10 cellular contexts compared by ENCODE assay signal in genomic region chr14:100285913-100286400, GRCh38. TPM values are rescaled to one million over a fixed set of nuclear protein-coding genes. Genes with fewer than 3 reads are reported as not detected.
A peak's percentile ranks its signal among the peaks of the same experiment; 100 is the strongest.
DNase-seq lines count a peak whose midpoint lies in the region; ATAC-seq, FAIRE-seq and TF ChIP-seq lines count a peak whose summit lies in the region.
"Had no signal": no experiment of that assay in that cellular context is flagged by ENCODE, and none has a peak within 500 bp of the region (broad histone marks: within the 10 kb centered on the region; RNA-seq: fewer than 3 reads in every experiment).

No MANE protein-coding gene starts in this region.

- DNase-seq in AG04449 (ENCODE audit: low read depth, low spot score) (no peak), bronchial epithelial cell (ENCODE audit: low read depth) (no peak), NAMALWA (ENCODE audit: low spot score) (no peak)
- DNase-seq: NCI-H2029 treated with DMSO at 0.1 percent for 48 hours had no signal

- H3K9me3 ChIP-seq in HUES64 (ENCODE audit: insufficient read depth, low read depth, low read length) = no peaks in the 10 kb centered on the region
- no peaks in the 10 kb centered on the region for H3K9me3 ChIP-seq in muscle layer of duodenum (ENCODE audit: control insufficient read depth in 1 of 2, low read length in 2 of 2)

- H3K9ac ChIP-seq in HUES64 (ENCODE audit: low read depth, low read length) = no peak overlapping the region; the same call in 1 of the 2 replicates

- no peak for FAIRE-seq in bronchial epithelial cell (lab: Jason Lieb, UNC)

- CTCF ChIA-PET in AG04449 (lab: Yijun Ruan, JAX) = interaction anchor here (0.8 to 8.5 kb wide), 18 partner anchors 8 to 303 kb away, joined by 3 to 141 read pairs (median 6); a partner anchor contains a TSS

- no peak for ATAC-seq in HG03196 (IDR thresholded peaks at IDR 0.05; ENCODE audit: unreplicated experiment)
- no peak for ATAC-seq in HG03139 (IDR thresholded peaks at IDR 0.05; ENCODE audit: unreplicated experiment)
- no peak for ATAC-seq in HG02763 (IDR thresholded peaks at IDR 0.05; ENCODE audit: unreplicated experiment)

- 74% methylated on average over 13 of the region's 13 CpGs for WGBS in HUES64

- H3K27ac ChIP-seq in HUES64 (ENCODE audit: low read depth, low read length) (no peak overlapping the region; the same call in 1 of the 2 replicates), muscle layer of duodenum (ENCODE audit: low read length) (no peak overlapping the region)

- POLR2A ChIA-PET in AG04449 (lab: Yijun Ruan, JAX) = interaction anchor here (1.1 kb wide), 1 partner anchor 89 kb away, joined by 5 read pairs; a partner anchor contains a TSS

- peak overlapping the region; percentile 70 for H3K4me3 ChIP-seq in AG04449 (ENCODE audit: low read depth, low read length)
- peak overlapping the region; percentile 71 for H3K4me3 ChIP-seq in HUES64 (ENCODE audit: low read length)
- H3K4me3 ChIP-seq in bronchial epithelial cell (ENCODE audit: low read depth, low read length) = peak overlapping the region; percentile 84
- H3K4me3 ChIP-seq in muscle layer of duodenum (ENCODE audit: low read depth in 1 of 2, low read length in 2 of 2) = peak overlapping the region; percentile 44 to 82

- H3K4me1 ChIP-seq in HUES64 (ENCODE audit: insufficient read depth, low read length) = peaks cover 20% of the 10 kb centered on the region
- peaks cover 0 to 12% of the 10 kb centered on the region in 2 donors for H3K4me1 ChIP-seq in muscle layer of duodenum (ENCODE audit: control insufficient read depth in 1 of 2, insufficient read depth in 2 of 2, low read length in 2 of 2)

- no peak for TF ChIP-seq CTCF in AG04449 (IDR thresholded peaks at IDR 0.05; ENCODE audit: insufficient read depth, low read length, missing control alignments)
- no peak for TF ChIP-seq CTCF in bronchial epithelial cell (IDR thresholded peaks at IDR 0.05; ENCODE audit: insufficient read depth, low read length, severe bottlenecking)

- peaks cover 20% of the 10 kb centered on the region for H3K36me3 ChIP-seq in HUES64 (ENCODE audit: insufficient read depth, low read length)
- H3K36me3 ChIP-seq in bronchial epithelial cell (ENCODE audit: control insufficient read depth, insufficient read depth, low read length) = peaks cover 2% of the 10 kb centered on the region
- peaks cover 0 to 5% of the 10 kb centered on the region in 2 donors for H3K36me3 ChIP-seq in muscle layer of duodenum (ENCODE audit: control insufficient read depth in 1 of 2, insufficient read depth in 2 of 2, low read length in 2 of 2)

- no peaks in the 10 kb centered on the region for H3K27me3 ChIP-seq in HUES64 (ENCODE audit: insufficient read depth, low read length)
- H3K27me3 ChIP-seq in bronchial epithelial cell (ENCODE audit: control insufficient read depth, insufficient read depth, low read length) = no peaks in the 10 kb centered on the region
- no peaks in the 10 kb centered on the region for H3K27me3 ChIP-seq in muscle layer of duodenum (ENCODE audit: low read depth, low read length)

RNA-seq across cellular contexts. Expression of gene SLC25A29, which starts 20.3 kb away (rescaled TPM):
- 53.2 TPM for polyA plus RNA-seq in HUES64 (2013, experiment 1 of 2)
- polyA plus RNA-seq in HUES64 (2013, experiment 2 of 2) = 53.9 TPM
- 16.1 and 17.3 TPM in 2 replicates for total RNA-seq in bronchial epithelial cell

RNA-seq across cellular contexts. Expression of gene SLC25A47, which starts 37.2 kb away (rescaled TPM):
- polyA plus RNA-seq in HUES64 (2013, experiment 1 of 2) = not detected
- not detected for polyA plus RNA-seq in HUES64 (2013, experiment 2 of 2)
- not detected in 2 replicates for total RNA-seq in bronchial epithelial cell
- total RNA-seq: dermis blood vessel endothelial cell had no signal

RNA-seq across cellular contexts. Expression of gene YY1, which starts 47.0 kb away (rescaled TPM):
- 81.7 TPM for polyA plus RNA-seq in HUES64 (2013, experiment 1 of 2)
- 72.6 TPM for polyA plus RNA-seq in HUES64 (2013, experiment 2 of 2)
- total RNA-seq in bronchial epithelial cell = 44.8 and 50.5 TPM in 2 replicates
